8 cellular contexts compared by ENCODE assay signal in the genomic region with DNA sequence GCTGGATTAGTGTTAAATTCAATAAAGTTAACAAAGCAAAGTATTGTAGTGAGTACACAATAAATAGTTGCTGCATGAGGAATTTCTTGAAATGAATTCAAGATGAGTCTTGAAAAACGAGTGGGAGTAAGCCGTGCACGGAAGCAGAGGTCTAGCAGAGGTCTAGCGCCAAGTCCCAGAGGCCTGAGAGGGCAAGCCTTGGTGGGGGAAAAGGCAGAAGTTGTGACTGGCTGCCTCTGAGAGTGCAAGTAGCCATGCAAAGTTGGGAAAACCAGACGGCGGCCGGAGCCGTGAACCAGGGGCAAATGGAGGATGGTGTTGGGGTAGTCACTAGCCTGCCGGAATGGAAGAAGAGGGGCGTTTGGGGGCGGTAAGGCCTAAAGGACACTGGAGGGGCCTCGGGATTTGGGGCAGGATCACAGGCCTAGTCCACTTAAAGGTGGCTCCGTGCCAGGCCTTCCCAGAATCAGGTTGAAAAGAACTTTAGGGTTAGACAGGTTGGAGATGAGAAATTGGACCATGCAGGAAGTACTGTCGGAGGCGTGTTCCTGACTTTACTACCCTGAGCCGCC.
DNase-seq lines count a peak whose midpoint lies in the region; TF ChIP-seq lines count a peak whose summit lies in the region.

No MANE protein-coding gene starts in this region.

- POLR2A ChIA-PET in HEK293 (lab: Yijun Ruan, JAX): interaction anchor here (0.6 to 8.7 kb wide), 15 partner anchors 10 to 289 kb away, joined by 3 to 91 read pairs (median 8); partner anchors contain the start of genes GANAB, MTA2, TMEM179B and TUT1

- peaks cover 9 to 70% of the 10 kb centered on the region in 2 experiments; a peak in 2 of 3 replicates for H3K36me3 ChIP-seq in HEK293 (ENCODE audit: control insufficient read depth in 2 of 2, insufficient read depth in 1 of 2, low read length in 2 of 2)

- H3K4me3 ChIP-seq in HEK293 (ENCODE audit: low read depth, low read length) (peak overlapping the region; percentile 93), astrocyte of the spinal cord (ENCODE audit: low read depth, low read length) (peak overlapping the region; percentile 99)

- H3K4me1 ChIP-seq in HEK293 (ENCODE audit: control insufficient read depth, insufficient read depth, low read length): no peaks in the 10 kb centered on the region

- TF ChIP-seq CTCF in HEK293 (tag by site-specific recombination; IDR thresholded peaks at IDR 0.05) (no peak), astrocyte of the spinal cord (IDR thresholded peaks at IDR 0.05; ENCODE audit: low read depth, low read length) (no peak)

- 0 out of 2 replicates have a peak overlapping the region, but pooled peaks have one; percentile 98 for H3K27ac ChIP-seq in HEK293 (ENCODE audit: extremely low read depth, low read depth, low read length)

- in situ Hi-C loops in astrocyte of the spinal cord (cut with HindIII; ENCODE audit: low sequenced_read_pairs): no loop called here

- CTCF ChIA-PET in HEK293 (lab: Yijun Ruan, JAX): interaction anchor here (0.6 to 2.4 kb wide), 6 partner anchors 8 to 475 kb away, joined by 3 to 10 read pairs (median 4); no protein-coding TSS in a partner anchor

- no peaks in the 10 kb centered on the region for H3K9me3 ChIP-seq in HEK293 (ENCODE audit: control insufficient read depth, insufficient read depth, low read depth, low read length)

- DNase-seq in SIG-M5 treated with dmso at 0.1 percent for 504 hours (lab: John Stamatoyannopoulos, UW; ENCODE audit: unreplicated experiment) (peak; percentile 52), SIG-M5 (lab: John Stamatoyannopoulos, UW) (no peak), NOMO-1 treated with DMSO at 0.1 percent for 48 hours (lab: John Stamatoyannopoulos, UW; ENCODE audit: unreplicated experiment) (peak; percentile 34), astrocyte of the spinal cord (ENCODE audit: low read depth, low spot score) (peak; percentile 69), iris pigment epithelial cell (ENCODE audit: low read depth) (peak; percentile 88), NCI-H510A treated with DMSO at 0.1 percent for 48 hours (lab: John Stamatoyannopoulos, UW) (no peak)
- DNase-seq in stimulated activated CD4-positive, alpha-beta T cell treated with anti-CD3 and anti-CD28 coated beads, Interleukin-4, amount 100 ng/mL, for 48 hours (ENCODE audit: low read depth in 2 of 2): peak; percentile 38 to 43

TF ChIP-seq in HEK293, 187 proteins besides CTCF, POLR2A, EP300 and RAD21 (continues in another document):
- TF ChIP-seq, protein P1, sequence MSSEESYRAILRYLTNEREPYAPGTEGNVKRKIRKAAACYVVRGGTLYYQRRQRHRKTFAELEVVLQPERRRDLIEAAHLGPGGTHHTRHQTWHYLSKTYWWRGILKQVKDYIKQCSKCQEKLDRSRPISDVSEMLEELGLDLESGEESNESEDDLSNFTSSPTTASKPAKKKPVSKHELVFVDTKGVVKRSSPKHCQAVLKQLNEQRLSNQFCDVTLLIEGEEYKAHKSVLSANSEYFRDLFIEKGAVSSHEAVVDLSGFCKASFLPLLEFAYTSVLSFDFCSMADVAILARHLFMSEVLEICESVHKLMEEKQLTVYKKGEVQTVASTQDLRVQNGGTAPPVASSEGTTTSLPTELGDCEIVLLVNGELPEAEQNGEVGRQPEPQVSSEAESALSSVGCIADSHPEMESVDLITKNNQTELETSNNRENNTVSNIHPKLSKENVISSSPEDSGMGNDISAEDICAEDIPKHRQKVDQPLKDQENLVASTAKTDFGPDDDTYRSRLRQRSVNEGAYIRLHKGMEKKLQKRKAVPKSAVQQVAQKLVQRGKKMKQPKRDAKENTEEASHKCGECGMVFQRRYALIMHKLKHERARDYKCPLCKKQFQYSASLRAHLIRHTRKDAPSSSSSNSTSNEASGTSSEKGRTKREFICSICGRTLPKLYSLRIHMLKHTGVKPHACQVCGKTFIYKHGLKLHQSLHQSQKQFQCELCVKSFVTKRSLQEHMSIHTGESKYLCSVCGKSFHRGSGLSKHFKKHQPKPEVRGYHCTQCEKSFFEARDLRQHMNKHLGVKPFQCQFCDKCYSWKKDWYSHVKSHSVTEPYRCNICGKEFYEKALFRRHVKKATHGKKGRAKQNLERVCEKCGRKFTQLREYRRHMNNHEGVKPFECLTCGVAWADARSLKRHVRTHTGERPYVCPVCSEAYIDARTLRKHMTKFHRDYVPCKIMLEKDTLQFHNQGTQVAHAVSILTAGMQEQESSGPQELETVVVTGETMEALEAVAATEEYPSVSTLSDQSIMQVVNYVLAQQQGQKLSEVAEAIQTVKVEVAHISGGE (tag by site-specific recombination; conservative IDR thresholded peaks at IDR 0.05; ENCODE audit: low read depth): 0 out of 2 replicates have a peak, but pooled peaks have one; percentile 46
- no peak for TF ChIP-seq ZFP69B (tag by site-specific recombination; IDR thresholded peaks at IDR 0.05)
- peak; percentile 16; the same call in 1 of the 2 replicates for TF ChIP-seq EGR2 (tag by site-specific recombination; IDR thresholded peaks at IDR 0.05; ENCODE audit: low read depth)
- peak; percentile 51; the same call in 1 of the 2 replicates for TF ChIP-seq ZNF335 (tag by site-specific recombination; conservative IDR thresholded peaks at IDR 0.05)
- no peak for TF ChIP-seq TRIM28 (IDR thresholded peaks at IDR 0.05; ENCODE audit: borderline replicate concordance, low read length)
- TF ChIP-seq IKZF3 (tag by site-specific recombination; IDR thresholded peaks at IDR 0.05): peak; percentile 32
- no peak for TF ChIP-seq ZNF610 (tag by site-specific recombination; IDR thresholded peaks at IDR 0.05; ENCODE audit: borderline replicate concordance)
- no peak for TF ChIP-seq YY1 (tag by site-specific recombination; IDR thresholded peaks at IDR 0.05)
- no peak for TF ChIP-seq ZNF174 (tag by site-specific recombination; IDR thresholded peaks at IDR 0.05)
- peak; percentile 63; the same call in 1 of the 2 replicates for TF ChIP-seq PRDM1 (tag by site-specific recombination; IDR thresholded peaks at IDR 0.05)
- TF ChIP-seq ZNF843 (tag by site-specific recombination; IDR thresholded peaks at IDR 0.05): no peak
- peak; percentile 63 for TF ChIP-seq ZFHX2 (tag by site-specific recombination; conservative IDR thresholded peaks at IDR 0.05)
- TF ChIP-seq BCL11B (tag by site-specific recombination; IDR thresholded peaks at IDR 0.05; ENCODE audit: low read depth): peak; percentile 74; the same call in 1 of the 2 replicates
- no peak for TF ChIP-seq HOXA7 (CRISPR knock-in tag; IDR thresholded peaks at IDR 0.05; ENCODE audit: borderline replicate concordance)
- TF ChIP-seq PRDM10 (tag by site-specific recombination; IDR thresholded peaks at IDR 0.05): peak; percentile 87
- TF ChIP-seq, protein P2, sequence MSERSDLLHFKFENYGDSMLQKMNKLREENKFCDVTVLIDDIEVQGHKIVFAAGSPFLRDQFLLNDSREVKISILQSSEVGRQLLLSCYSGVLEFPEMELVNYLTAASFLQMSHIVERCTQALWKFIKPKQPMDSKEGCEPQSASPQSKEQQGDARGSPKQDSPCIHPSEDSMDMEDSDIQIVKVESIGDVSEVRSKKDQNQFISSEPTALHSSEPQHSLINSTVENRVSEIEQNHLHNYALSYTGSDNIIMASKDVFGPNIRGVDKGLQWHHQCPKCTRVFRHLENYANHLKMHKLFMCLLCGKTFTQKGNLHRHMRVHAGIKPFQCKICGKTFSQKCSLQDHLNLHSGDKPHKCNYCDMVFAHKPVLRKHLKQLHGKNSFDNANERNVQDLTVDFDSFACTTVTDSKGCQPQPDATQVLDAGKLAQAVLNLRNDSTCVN (tag by site-specific recombination; optimal IDR thresholded peaks at IDR 0.05): no peak
- no peak for TF ChIP-seq ZNF146 (tag by site-specific recombination; IDR thresholded peaks at IDR 0.05)
- TF ChIP-seq, protein P3, sequence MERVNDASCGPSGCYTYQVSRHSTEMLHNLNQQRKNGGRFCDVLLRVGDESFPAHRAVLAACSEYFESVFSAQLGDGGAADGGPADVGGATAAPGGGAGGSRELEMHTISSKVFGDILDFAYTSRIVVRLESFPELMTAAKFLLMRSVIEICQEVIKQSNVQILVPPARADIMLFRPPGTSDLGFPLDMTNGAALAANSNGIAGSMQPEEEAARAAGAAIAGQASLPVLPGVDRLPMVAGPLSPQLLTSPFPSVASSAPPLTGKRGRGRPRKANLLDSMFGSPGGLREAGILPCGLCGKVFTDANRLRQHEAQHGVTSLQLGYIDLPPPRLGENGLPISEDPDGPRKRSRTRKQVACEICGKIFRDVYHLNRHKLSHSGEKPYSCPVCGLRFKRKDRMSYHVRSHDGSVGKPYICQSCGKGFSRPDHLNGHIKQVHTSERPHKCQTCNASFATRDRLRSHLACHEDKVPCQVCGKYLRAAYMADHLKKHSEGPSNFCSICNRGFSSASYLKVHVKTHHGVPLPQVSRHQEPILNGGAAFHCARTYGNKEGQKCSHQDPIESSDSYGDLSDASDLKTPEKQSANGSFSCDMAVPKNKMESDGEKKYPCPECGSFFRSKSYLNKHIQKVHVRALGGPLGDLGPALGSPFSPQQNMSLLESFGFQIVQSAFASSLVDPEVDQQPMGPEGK (tag by site-specific recombination; IDR thresholded peaks at IDR 0.05): peak; percentile 43

Comparison
In these comparisons a context has a peak if more than half of its experiments do, and no peak if none do; other contexts are left out.
1. DNase-seq: peak in SIG-M5 treated with dmso at 0.1 percent for 504 hours (single experiment), NOMO-1 treated with DMSO at 0.1 percent for 48 hours (single experiment), astrocyte of the spinal cord (single experiment), iris pigment epithelial cell (single experiment) and stimulated activated CD4-positive, alpha-beta T cell treated with anti-CD3 and anti-CD28 coated beads, Interleukin-4, amount 100 ng/mL, for 48 hours (2 of 2); none in SIG-M5 (single experiment) and NCI-H510A treated with DMSO at 0.1 percent for 48 hours (single experiment).